11 cellular contexts compared by ENCODE assay signal in the genomic region with DNA sequence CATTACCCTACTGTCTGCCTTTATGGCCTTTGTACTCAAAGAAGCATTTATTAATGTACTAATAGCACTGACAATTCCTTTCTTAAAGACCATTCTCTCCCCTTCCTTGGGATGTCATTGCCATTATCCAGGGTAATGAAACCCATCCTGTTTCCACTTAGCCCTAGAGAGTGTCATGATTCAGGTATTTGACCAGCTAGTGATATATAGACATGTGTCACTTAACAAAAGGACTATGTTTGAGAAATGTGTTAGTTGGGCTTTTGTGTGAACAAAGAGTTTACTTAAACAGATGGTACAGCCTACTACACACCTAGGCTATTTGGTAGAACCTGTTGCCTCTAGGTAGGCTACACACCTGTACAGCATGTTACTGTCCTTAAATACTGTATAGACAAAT. TPM values are rescaled to one million over a fixed set of nuclear protein-coding genes. Genes with fewer than 3 reads are reported as not detected.
DNase-seq lines count a peak whose midpoint lies in the region; ATAC-seq and TF ChIP-seq lines count a peak whose summit lies in the region.
"Had no signal": no experiment of that assay in that cellular context is flagged by ENCODE, and none has a peak within 500 bp of the region (broad histone marks: within the 10 kb centered on the region; RNA-seq: fewer than 3 reads in every experiment).

No MANE protein-coding gene starts in this region.

- no peaks in the 10 kb centered on the region for H3K9me3 ChIP-seq in subcutaneous abdominal adipose tissue (ENCODE audit: control insufficient read depth in 5 of 5, low read length in 5 of 5)
- no peaks in the 10 kb centered on the region for H3K9me3 ChIP-seq in adrenal gland (replicated peaks in 1 of 3)
- H3K9me3 ChIP-seq: SJSA1 had no signal

- DNase-seq in activated naive CD4-positive, alpha-beta T cell treated with anti-CD3 and anti-CD28 coated beads, Interleukin-2, amount 10 ng/mL, durations not matched to agents 7 days and 5 days: no peak
- no peak for DNase-seq in activated naive CD4-positive, alpha-beta T cell treated with anti-CD3 and anti-CD28 coated beads, Interleukin-2, amount 50 U/mL, for 16 hours
- no peak for DNase-seq in WTC11 (ENCODE audit: low spot score)
- no peak for DNase-seq in fibroblast of the aortic adventitia (ENCODE audit: low read depth)
- DNase-seq in HPDE6-E6E7 (ENCODE audit: extremely low spot score): no peak
- no peak for DNase-seq in NCI-H1930 (lab: John Stamatoyannopoulos, UW)
- no peak for DNase-seq in adrenal gland
- DNase-seq: midbrain had no signal

- CTCF ChIA-PET in activated naive CD4-positive, alpha-beta T cell treated with anti-CD3 and anti-CD28 coated beads, Interleukin-2, amount 10 ng/mL, durations not matched to agents 7 days and 5 days (lab: Charles Lee): interaction anchor here (1.9 to 2.9 kb wide), 2 partner anchors 9 to 72 kb away, joined by 4 to 10 read pairs; no protein-coding TSS in a partner anchor
- CTCF ChIA-PET in WTC11 (lab: Charles Lee): no interaction called here

- H3K36me3 Mint-ChIP-seq in activated naive CD4-positive, alpha-beta T cell treated with anti-CD3 and anti-CD28 coated beads, Interleukin-2, amount 10 ng/mL, durations not matched to agents 7 days and 5 days: peaks cover 31% of the 10 kb centered on the region
- no peaks in the 10 kb centered on the region for H3K36me3 Mint-ChIP-seq in WTC11

- POLR2A ChIA-PET in WTC11 (lab: Charles Lee): no interaction called here

- peak overlapping the region; percentile 80 for H3K27ac Mint-ChIP-seq in activated naive CD4-positive, alpha-beta T cell treated with anti-CD3 and anti-CD28 coated beads, Interleukin-2, amount 10 ng/mL, durations not matched to agents 7 days and 5 days
- H3K27ac Mint-ChIP-seq in WTC11: peak overlapping the region; percentile 68

- peak overlapping the region in 3 of 5 donors; percentile 12 to 45 (median 37) for H3K9ac ChIP-seq in subcutaneous abdominal adipose tissue (ENCODE audit: low read length in 5 of 5)

- H3K4me3 Mint-ChIP-seq in activated naive CD4-positive, alpha-beta T cell treated with anti-CD3 and anti-CD28 coated beads, Interleukin-2, amount 10 ng/mL, durations not matched to agents 7 days and 5 days: peak overlapping the region; percentile 72
- H3K4me3 Mint-ChIP-seq in WTC11: peak overlapping the region; percentile 55

- intact Hi-C loops in adrenal gland (cut with DNase I): loop anchor here (5.0 to 10.0 kb wide), 2 partner anchors 157 to 289 kb away; partner anchors contain the start of gene BNIP1 (in 1 of the 2)

- no peaks in the 10 kb centered on the region for H3K9me3 Mint-ChIP-seq in activated naive CD4-positive, alpha-beta T cell treated with anti-CD3 and anti-CD28 coated beads, Interleukin-2, amount 10 ng/mL, durations not matched to agents 7 days and 5 days
- H3K9me3 Mint-ChIP-seq in WTC11: no peaks in the 10 kb centered on the region

- ATAC-seq in WTC11: no peak

- H3K4me3 ChIP-seq in fibroblast of the aortic adventitia (ENCODE audit: low read depth, low read length) (peak overlapping the region; percentile 58), subcutaneous abdominal adipose tissue (ENCODE audit: low read depth in 1 of 5, low read length in 5 of 5) (peak overlapping the region in 1 of 5 donors; percentile 11), adrenal gland (peak overlapping the region in 1 of 4 donors; percentile 68)
- H3K4me3 ChIP-seq: cardiac muscle cell had no signal

- no peaks in the 10 kb centered on the region for H3K27me3 Mint-ChIP-seq in activated naive CD4-positive, alpha-beta T cell treated with anti-CD3 and anti-CD28 coated beads, Interleukin-2, amount 10 ng/mL, durations not matched to agents 7 days and 5 days
- peaks cover 3% of the 10 kb centered on the region; the same call in 1 of the 2 replicates for H3K27me3 Mint-ChIP-seq in WTC11 (ENCODE audit: low read depth)

- TF ChIP-seq CTCF in WTC11 (IDR thresholded peaks at IDR 0.05) (no peak), fibroblast of the aortic adventitia (IDR thresholded peaks at IDR 0.05; ENCODE audit: insufficient read depth, low read length) (no peak), adrenal gland (IDR thresholded peaks at IDR 0.05) (no peak)

- no peaks in the 10 kb centered on the region for H3K27me3 ChIP-seq in subcutaneous abdominal adipose tissue (ENCODE audit: control insufficient read depth in 5 of 5, insufficient read depth in 4 of 5, low read length in 5 of 5)
- no peaks in the 10 kb centered on the region for H3K27me3 ChIP-seq in adrenal gland
- H3K27me3 ChIP-seq: cardiac muscle cell, SJSA1 had no signal

- TF ChIP-seq POLR2A in adrenal gland (IDR thresholded peaks at IDR 0.05): no peak

- H3K4me1 Mint-ChIP-seq in activated naive CD4-positive, alpha-beta T cell treated with anti-CD3 and anti-CD28 coated beads, Interleukin-2, amount 10 ng/mL, durations not matched to agents 7 days and 5 days: peaks cover 27% of the 10 kb centered on the region
- peaks cover 9% of the 10 kb centered on the region for H3K4me1 Mint-ChIP-seq in WTC11

- H3K36me3 ChIP-seq in subcutaneous abdominal adipose tissue (ENCODE audit: control insufficient read depth in 5 of 5, insufficient read depth in 5 of 5, low read length in 5 of 5) (peaks cover 0 to 14% (median 4%) of the 10 kb centered on the region in 5 donors), adrenal gland (replicated peaks in 1 of 2) (peaks cover 0 to 5% of the 10 kb centered on the region in 2 donors)
- H3K36me3 ChIP-seq: cardiac muscle cell had no signal

- H3K4me1 ChIP-seq in subcutaneous abdominal adipose tissue (ENCODE audit: control insufficient read depth in 5 of 5, insufficient read depth in 5 of 5, low read length in 5 of 5) (peaks cover 0 to 32% (median 23%) of the 10 kb centered on the region in 5 donors), adrenal gland (replicated peaks in 1 of 2) (peaks cover 0 to 40% of the 10 kb centered on the region in 2 donors)

- H3K27ac ChIP-seq in subcutaneous abdominal adipose tissue (ENCODE audit: low read depth, low read length): no peak overlapping the region
- no peak overlapping the region for H3K27ac ChIP-seq in adrenal gland
- H3K27ac ChIP-seq: cardiac muscle cell, SJSA1 had no signal

TF ChIP-seq in WTC11, 78 proteins besides CTCF, POLR2A, EP300 and RAD21:
- no peak for TF ChIP-seq ZSCAN18 (CRISPR knock-in tag; IDR thresholded peaks at IDR 0.05)
- TF ChIP-seq ATF2 (CRISPR knock-in tag; IDR thresholded peaks at IDR 0.05; ENCODE audit: borderline replicate concordance, low read depth): no peak
- TF ChIP-seq TCF7 (CRISPR knock-in tag; IDR thresholded peaks at IDR 0.05; ENCODE audit: low read depth): no peak
- TF ChIP-seq PRRX2 (CRISPR knock-in tag; IDR thresholded peaks at IDR 0.05): no peak
- TF ChIP-seq, protein P1, sequence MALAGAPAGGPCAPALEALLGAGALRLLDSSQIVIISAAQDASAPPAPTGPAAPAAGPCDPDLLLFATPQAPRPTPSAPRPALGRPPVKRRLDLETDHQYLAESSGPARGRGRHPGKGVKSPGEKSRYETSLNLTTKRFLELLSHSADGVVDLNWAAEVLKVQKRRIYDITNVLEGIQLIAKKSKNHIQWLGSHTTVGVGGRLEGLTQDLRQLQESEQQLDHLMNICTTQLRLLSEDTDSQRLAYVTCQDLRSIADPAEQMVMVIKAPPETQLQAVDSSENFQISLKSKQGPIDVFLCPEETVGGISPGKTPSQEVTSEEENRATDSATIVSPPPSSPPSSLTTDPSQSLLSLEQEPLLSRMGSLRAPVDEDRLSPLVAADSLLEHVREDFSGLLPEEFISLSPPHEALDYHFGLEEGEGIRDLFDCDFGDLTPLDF (CRISPR knock-in tag; IDR thresholded peaks at IDR 0.05): no peak
- no peak for TF ChIP-seq ZNF121 (CRISPR knock-in tag; IDR thresholded peaks at IDR 0.05)
- TF ChIP-seq KAT7 (CRISPR knock-in tag; IDR thresholded peaks at IDR 0.05; ENCODE audit: borderline replicate concordance): no peak

RNA-seq across cellular contexts. Expression of gene ATP6V0E1, which starts 2.0 kb away (rescaled TPM):
- total RNA-seq in WTC11 (2021): 72.7 to 80.9 TPM (median 77.1 TPM) in 3 replicates
- 224 and 229 TPM in 2 replicates for total RNA-seq in fibroblast of the aortic adventitia (ENCODE audit: low replicate concordance)
- total RNA-seq in adrenal gland: 100 to 1,000 TPM; 159 to 338 (median 253) TPM
- 100 to 1,000 TPM; 139 to 413 (median 201) TPM for polyA plus RNA-seq in adrenal gland

RNA-seq across cellular contexts. Expression of gene RPL26L1, which starts 26.4 kb away (rescaled TPM):
- 46.2 to 52.2 TPM (median 51.9 TPM) in 3 replicates for total RNA-seq in WTC11 (2021)
- 47.3 and 54.9 TPM in 2 replicates for total RNA-seq in fibroblast of the aortic adventitia (ENCODE audit: low replicate concordance)
- 10 to 100 TPM; 11.9 to 58.8 (median 41.6) TPM for total RNA-seq in adrenal gland
- polyA plus RNA-seq in adrenal gland: 10 to 100 TPM; 28.5 to 94.8 (median 54.4) TPM
